ENCODE assay signal across 24 cellular contexts in genomic region chr6:14658030-14658429, GRCh38.
"Had no signal": no experiment of that assay in that cellular context is flagged by ENCODE, and none has a peak within 500 bp of the region (broad histone marks: within the 10 kb centered on the region; RNA-seq: fewer than 3 reads in every experiment).

No MANE protein-coding gene starts in this region.

- H3K27ac Mint-ChIP-seq: activated CD4-positive, alpha-beta memory T cell treated with anti-CD3 and anti-CD28 coated beads, Interleukin-2, amount 10 ng/mL, durations not matched to agents 7 days and 5 days; activated CD4-positive, alpha-beta T cell treated with anti-CD3 and anti-CD28 coated beads, Interleukin-2, amount 10 ng/mL, durations not matched to agents 7 days and 5 days; activated naive CD8-positive, alpha-beta T cell treated with anti-CD3 and anti-CD28 coated beads, Interleukin-2, amount 10 ng/mL, durations not matched to agents 7 days and 5 days; progenitor cell of endocrine pancreas; stimulated activated effector memory CD8-positive, alpha-beta T cell treated with anti-CD3 and anti-CD28 coated beads, Interleukin-12 subunit alpha, Interleukin-12 subunit beta, amount 100 ng/mL, for 72 hours; stimulated activated naive CD8-positive, alpha-beta T cell treated with anti-CD3 and anti-CD28 coated beads, Interleukin-15, amount 100 ng/mL, for 72 hours had no signal

- H3K27ac ChIP-seq: brain microvascular endothelial cell, skin epidermis, vagina had no signal

- DNase-seq: activated CD4-positive, alpha-beta memory T cell treated with anti-CD3 and anti-CD28 coated beads, Interleukin-2, amount 10 ng/mL, durations not matched to agents 7 days and 5 days; activated CD4-positive, alpha-beta T cell treated with anti-CD3 and anti-CD28 coated beads for 1 hour; activated CD4-positive, alpha-beta T cell treated with anti-CD3 and anti-CD28 coated beads, Interleukin-2, amount 10 ng/mL, durations not matched to agents 7 days and 5 days; activated effector memory CD4-positive, alpha-beta T cell treated with Interleukin-2 at 50 U/mL for 16 hours; activated naive CD4-positive, alpha-beta T cell treated with Interleukin-2 at 50 U/mL for 16 hours; activated naive CD8-positive, alpha-beta T cell treated with anti-CD3 and anti-CD28 coated beads, Interleukin-2, amount 10 ng/mL, durations not matched to agents 7 days and 5 days; brain microvascular endothelial cell; foreskin fibroblast; head of caudate nucleus; hippocampal formation; kidney; left colon; mammary epithelial cell; stimulated activated CD4-positive, alpha-beta T cell treated with anti-CD3 and anti-CD28 coated beads, Interleukin-12 subunit alpha, Interleukin-12 subunit beta, amount 100 ng/mL, for 4 hours; stimulated activated CD4-positive, alpha-beta T cell treated with anti-CD3 and anti-CD28 coated beads, Interleukin-4, amount 100 ng/mL, for 24 hours; stimulated activated naive CD8-positive, alpha-beta T cell treated with anti-CD3 and anti-CD28 coated beads, Interleukin-15, amount 100 ng/mL, for 72 hours; substantia nigra had no signal

- ATAC-seq: left colon; sciatic nerve; stimulated activated effector memory CD8-positive, alpha-beta T cell treated with anti-CD3 and anti-CD28 coated beads, Interleukin-12 subunit alpha, Interleukin-12 subunit beta, amount 100 ng/mL, for 72 hours; stimulated activated naive CD8-positive, alpha-beta T cell treated with anti-CD3 and anti-CD28 coated beads, Interleukin-15, amount 100 ng/mL, for 72 hours had no signal

- H3K4me3 Mint-ChIP-seq: activated CD4-positive, alpha-beta memory T cell treated with anti-CD3 and anti-CD28 coated beads, Interleukin-2, amount 10 ng/mL, durations not matched to agents 7 days and 5 days; activated CD4-positive, alpha-beta T cell treated with anti-CD3 and anti-CD28 coated beads, Interleukin-2, amount 10 ng/mL, durations not matched to agents 7 days and 5 days; activated naive CD8-positive, alpha-beta T cell treated with anti-CD3 and anti-CD28 coated beads, Interleukin-2, amount 10 ng/mL, durations not matched to agents 7 days and 5 days; nephron; stimulated activated effector memory CD8-positive, alpha-beta T cell treated with anti-CD3 and anti-CD28 coated beads, Interleukin-12 subunit alpha, Interleukin-12 subunit beta, amount 100 ng/mL, for 72 hours; stimulated activated naive CD8-positive, alpha-beta T cell treated with anti-CD3 and anti-CD28 coated beads, Interleukin-15, amount 100 ng/mL, for 72 hours; type B pancreatic cell had no signal

- H3K4me3 ChIP-seq: skin epidermis, vagina had no signal

- H3K27me3 ChIP-seq: brain microvascular endothelial cell, vagina had no signal

- H3K9me3 ChIP-seq: vagina had no signal

- H3K36me3 ChIP-seq: brain microvascular endothelial cell, vagina had no signal

- H3K27me3 Mint-ChIP-seq: activated naive CD8-positive, alpha-beta T cell treated with anti-CD3 and anti-CD28 coated beads, Interleukin-2, amount 10 ng/mL, durations not matched to agents 7 days and 5 days; progenitor cell of endocrine pancreas; stimulated activated naive CD8-positive, alpha-beta T cell treated with anti-CD3 and anti-CD28 coated beads, Interleukin-15, amount 100 ng/mL, for 72 hours; type B pancreatic cell had no signal

- H3K9me3 Mint-ChIP-seq: activated CD4-positive, alpha-beta memory T cell treated with anti-CD3 and anti-CD28 coated beads, Interleukin-2, amount 10 ng/mL, durations not matched to agents 7 days and 5 days; nephron; stimulated activated effector memory CD8-positive, alpha-beta T cell treated with anti-CD3 and anti-CD28 coated beads, Interleukin-12 subunit alpha, Interleukin-12 subunit beta, amount 100 ng/mL, for 72 hours had no signal

- H3K4me1 ChIP-seq: vagina had no signal
